ENCODE assay signal across 17 cellular contexts in the genomic region with DNA sequence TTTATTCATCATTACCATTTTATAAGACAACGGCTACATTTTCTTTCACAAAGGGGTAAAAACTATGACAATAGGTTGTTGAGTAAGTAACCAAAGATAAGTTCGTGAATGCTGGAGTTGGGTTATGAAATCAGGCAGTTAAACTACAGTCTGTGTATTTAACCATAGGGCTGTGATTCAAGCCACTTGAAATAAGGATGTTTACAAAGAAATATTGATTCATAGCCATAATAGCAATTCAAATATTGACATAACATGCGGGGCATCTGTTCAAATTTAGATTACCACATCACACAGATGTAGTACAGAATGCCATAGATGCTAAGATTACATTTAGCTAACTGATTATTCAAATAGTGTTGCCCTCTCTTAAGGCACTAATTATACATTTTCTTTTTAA.
DNase-seq lines count a peak whose midpoint lies in the region; ATAC-seq, FAIRE-seq and TF ChIP-seq lines count a peak whose summit lies in the region.
"Had no signal": no experiment of that assay in that cellular context is flagged by ENCODE, and none has a peak within 500 bp of the region (broad histone marks: within the 10 kb centered on the region; RNA-seq: fewer than 3 reads in every experiment).

No MANE protein-coding gene starts in this region.

- no peak for TF ChIP-seq RAD21 in HepG2 (CRISPR knock-in tag; IDR thresholded peaks at IDR 0.05)

- H2AFZ ChIP-seq in HepG2 (ENCODE audit: low read length) = no peak overlapping the region

- no peaks in the 10 kb centered on the region for H3K9me3 ChIP-seq in HepG2 (ENCODE audit: low read length)
- no peaks in the 10 kb centered on the region for H3K9me3 ChIP-seq in right lobe of liver
- no peaks in the 10 kb centered on the region for H3K9me3 ChIP-seq in endodermal cell (ENCODE audit: control insufficient read depth, low read length)
- H3K9me3 ChIP-seq: thoracic aorta had no signal

- no peak overlapping the region for H3K4me2 ChIP-seq in HepG2 (ENCODE audit: low read depth, low read length)

- H3K27me3 ChIP-seq in HepG2 (ENCODE audit: control insufficient read depth in 1 of 2, insufficient read depth in 2 of 2, low read length in 2 of 2) (no peaks in the 10 kb centered on the region), right lobe of liver (no peaks in the 10 kb centered on the region), H7 (ENCODE audit: control insufficient read depth, insufficient read depth, low read length) (no peaks in the 10 kb centered on the region), endodermal cell (ENCODE audit: control insufficient read depth, insufficient read depth, low read length, poor library complexity, severe bottlenecking) (peaks cover 19% of the 10 kb centered on the region)

- H3K79me2 ChIP-seq in HepG2 (ENCODE audit: insufficient read depth, low read length) = no peaks in the 10 kb centered on the region

- TF ChIP-seq EP300 in HepG2 (IDR thresholded peaks at IDR 0.05; ENCODE audit: low read depth in 2 of 2, low read length in 2 of 2) = peak in 1 of 2 experiments; percentile 40; a peak in 1 of 4 replicates
- TF ChIP-seq EP300 in HepG2 (CRISPR knock-in tag; IDR thresholded peaks at IDR 0.05; ENCODE audit: borderline replicate concordance) = no peak

- DNase-seq in HepG2 (ENCODE audit: low spot score) (peak; percentile 52), right lobe of liver (no peak), NCI-H2196 (lab: John Stamatoyannopoulos, UW; ENCODE audit: unreplicated experiment) (peak; percentile 35), choroid plexus epithelial cell (ENCODE audit: low read depth) (peak; percentile 29), H7 (no peak), endodermal cell (no peak)
- DNase-seq: ACHN; activated gamma-delta T cell treated with Interleukin-2 at 50 U/mL for 16 hours; CD8-positive, alpha-beta T cell; NCI-H526 treated with DMSO at 0.1 percent for 48 hours; RPMI8226; stimulated activated CD4-positive, alpha-beta T cell treated with anti-CD3 and anti-CD28 coated beads, Interleukin-4, amount 100 ng/mL, for 24 hours had no signal

- no peak overlapping the region for H3K27ac Mint-ChIP-seq in endodermal cell
- H3K27ac Mint-ChIP-seq: CD8-positive, alpha-beta T cell had no signal

- H3K9ac ChIP-seq in HepG2 (ENCODE audit: insufficient read depth, low read depth, low read length) (no peak overlapping the region), endodermal cell (ENCODE audit: extremely low read depth, low read length, poor library complexity, severe bottlenecking) (no peak overlapping the region)

- peaks cover 5% of the 10 kb centered on the region for H3K4me1 Mint-ChIP-seq in endodermal cell

- H3K36me3 ChIP-seq in HepG2 (replicated peaks in 1 of 2; ENCODE audit: control insufficient read depth in 1 of 2, insufficient read depth in 2 of 2, low read length in 2 of 2) (no peaks in the 10 kb centered on the region), right lobe of liver (no peaks in the 10 kb centered on the region), H7 (replicated peaks; ENCODE audit: control insufficient read depth, insufficient read depth, low read length) (no peaks in the 10 kb centered on the region), endodermal cell (ENCODE audit: control insufficient read depth, insufficient read depth, low read length) (no peaks in the 10 kb centered on the region)
- H3K36me3 ChIP-seq: thoracic aorta had no signal

- no peaks in the 10 kb centered on the region for H4K20me1 ChIP-seq in HepG2 (ENCODE audit: insufficient read depth, low read length)

- H3K27ac ChIP-seq in HepG2 (ENCODE audit: extremely low read length, insufficient read depth, low read length) = no peak overlapping the region
- H3K27ac ChIP-seq in right lobe of liver = no peak overlapping the region
- no peak overlapping the region for H3K27ac ChIP-seq in endodermal cell (ENCODE audit: low read depth, low read length)
- H3K27ac ChIP-seq: thoracic aorta had no signal

- CTCF ChIA-PET in HepG2 (lab: Yijun Ruan, JAX; ENCODE audit: low intra/inter-chr PET ratio, low total read pairs) = no interaction called here

- H3K4me3 Mint-ChIP-seq in endodermal cell = no peak overlapping the region
- H3K4me3 Mint-ChIP-seq: CD8-positive, alpha-beta T cell; neural crest cell had no signal

- ATAC-seq in HepG2 (peak; percentile 65), right lobe of liver (no peak), GM18861 (IDR thresholded peaks at IDR 0.05; ENCODE audit: unreplicated experiment) (no peak), GM19397 (IDR thresholded peaks at IDR 0.05; ENCODE audit: unreplicated experiment) (no peak)
- ATAC-seq: CD8-positive, alpha-beta T cell had no signal

- TF ChIP-seq CTCF in HepG2 (CRISPR knock-in tag; IDR thresholded peaks at IDR 0.05) (no peak), right lobe of liver (IDR thresholded peaks at IDR 0.05) (no peak), choroid plexus epithelial cell (conservative IDR thresholded peaks at IDR 0.05; ENCODE audit: low read depth, low read length) (no peak), endodermal cell (conservative IDR thresholded peaks at IDR 0.05) (no peak)

- BruUV-seq in HepG2 (replicated peaks; lab: Mats Ljungman, UMichigan) = no TSS peak

- in situ Hi-C loops in HepG2 (cut with HindIII; ENCODE audit: extremely low pct_ligation_motif_present, low pct_unique_long_range_greater_than_20kb) = no loop called here

- 0% methylated on average over 3 of the region's 3 CpGs for WGBS in HepG2 (ENCODE audit: low lambda C conversion rate)
- WGBS in right lobe of liver (ENCODE audit: insufficient coverage, low coverage, low lambda C conversion rate, missing lambda C conversion rate) = 15% methylated on average over 3 of the region's 3 CpGs
- whole genome bisulfite sequencing in endodermal cell (ENCODE audit: insufficient coverage in 1 of 2, insufficient read length in 1 of 2), 2 experiments = 92 to 95% methylated on average over 3 of the region's 3 CpGs

- H3K4me1 ChIP-seq in HepG2 (ENCODE audit: insufficient read depth, low read length) (no peaks in the 10 kb centered on the region), right lobe of liver (no peaks in the 10 kb centered on the region), endodermal cell (ENCODE audit: control insufficient read depth, insufficient read depth, low read length) (no peaks in the 10 kb centered on the region)

- no peak for FAIRE-seq in HepG2 (lab: Jason Lieb, UNC)
- FAIRE-seq: frontal cortex had no signal

- TF ChIP-seq POLR2A in HepG2 (IDR thresholded peaks at IDR 0.05; ENCODE audit: insufficient read depth in 1 of 2, low read depth in 2 of 2, low read length in 2 of 2) = no peak
- TF ChIP-seq POLR2A in right lobe of liver (IDR thresholded peaks at IDR 0.05) = no peak

- no peaks in the 10 kb centered on the region for H3K9me3 Mint-ChIP-seq in endodermal cell
- H3K9me3 Mint-ChIP-seq: neural crest cell had no signal

- H3K27me3 Mint-ChIP-seq in endodermal cell (ENCODE audit: insufficient read depth) = no peaks in the 10 kb centered on the region

- intact Hi-C loops in HepG2 (cut with micrococcal nuclease; ENCODE audit: unreplicated experiment) (no loop called here), right lobe of liver (cut with DNase I) (no loop called here)

- H3K4me3 ChIP-seq in HepG2 (replicated peaks in 1 of 3; ENCODE audit: insufficient read depth in 1 of 3, low read depth in 2 of 3, low read length in 3 of 3) (no peak overlapping the region), right lobe of liver (no peak overlapping the region), choroid plexus epithelial cell (ENCODE audit: low read depth, low read length) (no peak overlapping the region), H7 (ENCODE audit: insufficient read depth, low read depth, low read length) (no peak overlapping the region), endodermal cell (ENCODE audit: low read length) (no peak overlapping the region)
- H3K4me3 ChIP-seq: thoracic aorta had no signal

- POLR2A ChIA-PET in HepG2 (lab: Yijun Ruan, JAX) = no interaction called here

- no peaks in the 10 kb centered on the region for H3K36me3 Mint-ChIP-seq in endodermal cell (ENCODE audit: low read depth)
- H3K36me3 Mint-ChIP-seq: CD8-positive, alpha-beta T cell had no signal

TF ChIP-seq in HepG2, 621 proteins besides CTCF, POLR2A, EP300 and RAD21 (continues in another document):
- TF ChIP-seq, protein P1, sequence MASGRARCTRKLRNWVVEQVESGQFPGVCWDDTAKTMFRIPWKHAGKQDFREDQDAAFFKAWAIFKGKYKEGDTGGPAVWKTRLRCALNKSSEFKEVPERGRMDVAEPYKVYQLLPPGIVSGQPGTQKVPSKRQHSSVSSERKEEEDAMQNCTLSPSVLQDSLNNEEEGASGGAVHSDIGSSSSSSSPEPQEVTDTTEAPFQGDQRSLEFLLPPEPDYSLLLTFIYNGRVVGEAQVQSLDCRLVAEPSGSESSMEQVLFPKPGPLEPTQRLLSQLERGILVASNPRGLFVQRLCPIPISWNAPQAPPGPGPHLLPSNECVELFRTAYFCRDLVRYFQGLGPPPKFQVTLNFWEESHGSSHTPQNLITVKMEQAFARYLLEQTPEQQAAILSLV (CRISPR knock-in tag; IDR thresholded peaks at IDR 0.05; ENCODE audit: borderline replicate concordance) = no peak
- TF ChIP-seq SMAD3 (CRISPR knock-in tag; IDR thresholded peaks at IDR 0.05) (0 out of 2 replicates have a peak, but pooled peaks have one; percentile 25), ZNF816 (CRISPR knock-in tag; IDR thresholded peaks at IDR 0.05; ENCODE audit: borderline replicate concordance) (no peak), NONO (IDR thresholded peaks at IDR 0.05) (no peak), NONO (CRISPR knock-in tag; conservative IDR thresholded peaks at IDR 0.05) (no peak), TOPORS (CRISPR knock-in tag; IDR thresholded peaks at IDR 0.05) (no peak), FOSL1 (CRISPR knock-in tag; IDR thresholded peaks at IDR 0.05; ENCODE audit: borderline replicate concordance) (no peak), ZBTB1 (CRISPR knock-in tag; IDR thresholded peaks at IDR 0.05; ENCODE audit: borderline replicate concordance) (no peak), ZNF772 (CRISPR knock-in tag; IDR thresholded peaks at IDR 0.05) (no peak)

Comparison
In these comparisons a context has a peak if more than half of its experiments do, and no peak if none do; other contexts are left out.
1. DNase-seq: peak in HepG2 (single experiment), NCI-H2196 (single experiment) and choroid plexus epithelial cell (single experiment); none in right lobe of liver (0 of 3), H7 (single experiment) and endodermal cell (single experiment).